Comparison of ENCODE assay signal across 10 cellular contexts in genomic region chr18:26551217-26551708, GRCh38. TPM values are rescaled to one million over a fixed set of nuclear protein-coding genes. Genes with fewer than 3 reads are reported as not detected.
DNase-seq lines count a peak whose midpoint lies in the region; ATAC-seq, FAIRE-seq and TF ChIP-seq lines count a peak whose summit lies in the region.
"Had no signal": no experiment of that assay in that cellular context is flagged by ENCODE, and none has a peak within 500 bp of the region (broad histone marks: within the 10 kb centered on the region; RNA-seq: fewer than 3 reads in every experiment).

No MANE protein-coding gene starts in this region.

- CTCF ChIA-PET in H1 (lab: Charles Lee; ENCODE audit: partially characterized antibody) = interaction anchor here (0.7 to 4.7 kb wide), 10 partner anchors 11 to 167 kb away, joined by 3 to 31 read pairs (median 3); no protein-coding TSS in a partner anchor

- H3K23me2 ChIP-seq in H1 (ENCODE audit: low read depth, low read length) = peaks cover 24% of the 10 kb centered on the region

- H3K27ac Mint-ChIP-seq in naive thymus-derived CD8-positive, alpha-beta T cell = no peak overlapping the region
- H3K27ac Mint-ChIP-seq: activated CD8-positive, alpha-beta memory T cell treated with anti-CD3 and anti-CD28 coated beads, Interleukin-2, amount 10 ng/mL, durations not matched to agents 7 days and 5 days had no signal

- H2AK5ac ChIP-seq in H1 (ENCODE audit: low read depth, low read length) = no peak overlapping the region

- H4K91ac ChIP-seq in H1 (replicated peaks; ENCODE audit: insufficient read length, low read length) = no peak overlapping the region

- no peak for TF ChIP-seq POLR2A in heart left ventricle (IDR thresholded peaks at IDR 0.05)
- no peak for TF ChIP-seq POLR2A in H1 (IDR thresholded peaks at IDR 0.05; ENCODE audit: control extremely low read depth in 1 of 2, low read depth in 2 of 2, low read length in 2 of 2)
- no peak for TF ChIP-seq POLR2A in uterus (IDR thresholded peaks at IDR 0.05)

- no peak for TF ChIP-seq EP300 in H1 (IDR thresholded peaks at IDR 0.05; ENCODE audit: borderline replicate concordance in 1 of 2, low read depth in 2 of 2, low read length in 2 of 2)

- no peak overlapping the region for H2BK120ac ChIP-seq in H1 (replicated peaks; ENCODE audit: low read depth, low read length)

- TF ChIP-seq RAD21 in H1 (IDR thresholded peaks at IDR 0.05 in 1 of 2, conservative IDR thresholded peaks at IDR 0.05 in 1 of 2; ENCODE audit: low read depth in 2 of 2, low read length in 2 of 2) = no peak

- H2BK20ac ChIP-seq in H1 (ENCODE audit: low read length) = no peak overlapping the region

- no peak overlapping the region for H2AFZ ChIP-seq in H1 (ENCODE audit: low read length)

- no peaks in the 10 kb centered on the region for H3K36me3 Mint-ChIP-seq in naive thymus-derived CD8-positive, alpha-beta T cell

- H4K20me1 ChIP-seq in H1 (replicated peaks in 1 of 2; ENCODE audit: control insufficient read depth in 1 of 2, insufficient read depth in 2 of 2, low read length in 2 of 2) = peaks cover 0 to 9% of the 10 kb centered on the region in 2 experiments

- peak overlapping the region; percentile 9 to 84 (median 50) for H3K4me3 Mint-ChIP-seq in naive thymus-derived CD8-positive, alpha-beta T cell
- H3K4me3 Mint-ChIP-seq: activated CD8-positive, alpha-beta memory T cell treated with anti-CD3 and anti-CD28 coated beads, Interleukin-2, amount 10 ng/mL, durations not matched to agents 7 days and 5 days had no signal

- H3K36me3 ChIP-seq in heart left ventricle (no peaks in the 10 kb centered on the region), H1 (ENCODE audit: control insufficient read depth in 2 of 4, insufficient read depth in 4 of 4, low read length in 3 of 4) (no peaks in the 10 kb centered on the region), uterus (no peaks in the 10 kb centered on the region)

- H3K4ac ChIP-seq in H1 (replicated peaks; ENCODE audit: insufficient read length, low read depth, low read length) = no peak overlapping the region

- DNase-seq in heart left ventricle (no peak), Right ventricle myocardium superior (no peak), H1 (ENCODE audit: low read depth in 1 of 2, low spot score in 2 of 2) (peak in 1 of 2 experiments; percentile 50), uterus (no peak), germinal center (ENCODE audit: low spot score) (no peak)
- no peak for DNase-seq in naive thymus-derived CD8-positive, alpha-beta T cell
- DNase-seq: activated CD8-positive, alpha-beta memory T cell treated with anti-CD3 and anti-CD28 coated beads, Interleukin-2, amount 10 ng/mL, durations not matched to agents 7 days and 5 days; T-helper 2 cell had no signal

- peak overlapping the region; percentile 86 to 98 for H3K4me2 ChIP-seq in H1 (ENCODE audit: insufficient read depth in 1 of 2, low read depth in 2 of 2, low read length in 2 of 2)

- H3K27ac ChIP-seq in heart left ventricle (peak overlapping the region in 3 of 12 donors; percentile 35 to 80 (median 67)), H1 (ENCODE audit: low read depth, low read length) (no peak overlapping the region), uterus (no peak overlapping the region)

- FAIRE-seq in H1 (lab: Jason Lieb, UNC) = no peak

- H2BK15ac ChIP-seq in H1 (ENCODE audit: low read length) = no peak overlapping the region

- intact Hi-C loops in heart left ventricle (cut with DNase I) (loop anchor here in 3 of 10 donors (5.0 to 10.0 kb wide), 2 partner anchors 106 to 146 kb away; no protein-coding TSS in a partner anchor), Right ventricle myocardium superior (cut with DNase I) (no loop called here), uterus (cut with DNase I; ENCODE audit: low total_unique reads) (no loop called here)

- no peaks in the 10 kb centered on the region for H3K79me1 ChIP-seq in H1 (ENCODE audit: low read depth, low read length)

- H3K4me1 ChIP-seq in heart left ventricle (peaks cover 0 to 41% (median 23%) of the 10 kb centered on the region in 12 donors), H1 (replicated peaks in 1 of 4; ENCODE audit: control insufficient read depth in 3 of 4, insufficient read depth in 4 of 4, low read length in 3 of 4) (peaks cover 0 to 16% (median 6%) of the 10 kb centered on the region in 4 experiments; a peak in 5 of 7 replicates), uterus (peaks cover 0 to 12% of the 10 kb centered on the region in 2 donors)

- H4K5ac ChIP-seq in H1 (ENCODE audit: insufficient read length, low read depth, low read length) = no peak overlapping the region

- H3K18ac ChIP-seq in H1 (ENCODE audit: extremely low read depth, low read length) = no peak overlapping the region

- TF ChIP-seq CTCF in heart left ventricle (IDR thresholded peaks at IDR 0.05) = no peak
- TF ChIP-seq CTCF in H1 (IDR thresholded peaks at IDR 0.05; ENCODE audit: control extremely low read depth in 1 of 3, insufficient read depth in 1 of 3, low read depth in 1 of 3, low read length in 3 of 3) = no peak
- TF ChIP-seq CTCF in uterus (IDR thresholded peaks at IDR 0.05) = no peak

- no peak overlapping the region for H2BK5ac ChIP-seq in H1 (ENCODE audit: low read depth, low read length)

- H3K9ac ChIP-seq in H1 (replicated peaks in 1 of 4; ENCODE audit: extremely low read depth in 1 of 4, low read depth in 3 of 4, low read length in 3 of 4) = no peak overlapping the region

- 30 to 45% (median 34%) methylated on average over 15 of the region's 15 CpGs for WGBS in heart left ventricle, 4 donors
- WGBS in H1 (ENCODE audit: extremely low coverage in 1 of 2, insufficient coverage in 1 of 2, insufficient read length in 1 of 2, insufficient replicate concordance in 2 of 2, low coverage in 1 of 2, low lambda C conversion rate in 2 of 2, missing lambda C conversion rate in 1 of 2), 2 experiments = 11% methylated on average over 15 of the region's 15 CpGs; no CpG with 5 or more reads in 1 of the 2 experiments

- H3K9me3 Mint-ChIP-seq in naive thymus-derived CD8-positive, alpha-beta T cell = peaks cover 0 to 3% (median 0%) of the 10 kb centered on the region in 9 donors

- H2BK12ac ChIP-seq in H1 (ENCODE audit: low read depth, low read length) = no peak overlapping the region

- H3K14ac ChIP-seq in H1 (ENCODE audit: insufficient read length) = no peak overlapping the region

- H3K27me3 ChIP-seq in heart left ventricle (peaks cover 0 to 43% (median 14%) of the 10 kb centered on the region in 9 donors), H1 (replicated peaks in 1 of 4; ENCODE audit: control insufficient read depth in 3 of 4, extremely low read depth in 1 of 4, insufficient read depth in 3 of 4, low read length in 3 of 4) (peaks cover 26 to 57% (median 45%) of the 10 kb centered on the region in 4 experiments), uterus (no peaks in the 10 kb centered on the region)

- no peak for ATAC-seq in heart left ventricle
- no peak for ATAC-seq in Right ventricle myocardium superior (ENCODE audit: poor library complexity)
- no peak for ATAC-seq in naive thymus-derived CD8-positive, alpha-beta T cell
- ATAC-seq in HG03097 (IDR thresholded peaks at IDR 0.05; ENCODE audit: low FRiP score, unreplicated experiment) = no peak
- ATAC-seq in GM21723 (IDR thresholded peaks at IDR 0.05; ENCODE audit: unreplicated experiment) = no peak
- ATAC-seq: activated CD8-positive, alpha-beta memory T cell treated with anti-CD3 and anti-CD28 coated beads, Interleukin-2, amount 10 ng/mL, durations not matched to agents 7 days and 5 days had no signal

- POLR2A ChIA-PET in H1 (lab: Charles Lee; ENCODE audit: partially characterized antibody) = no interaction called here
- POLR2A ChIA-PET in naive thymus-derived CD8-positive, alpha-beta T cell (lab: Charles Lee) = no interaction called here

- no peak overlapping the region for H3K23ac ChIP-seq in H1 (ENCODE audit: insufficient read length)

- H4K8ac ChIP-seq in H1 (ENCODE audit: extremely low read depth, insufficient read depth, low read length) = peak overlapping the region; percentile 65; the same call in 1 of the 2 replicates

- peaks cover 29 to 45% (median 43%) of the 10 kb centered on the region in 5 donors for H3K27me3 Mint-ChIP-seq in naive thymus-derived CD8-positive, alpha-beta T cell

- peaks cover 2 to 26% (median 25%) of the 10 kb centered on the region in 4 donors for H3K4me1 Mint-ChIP-seq in naive thymus-derived CD8-positive, alpha-beta T cell

- no peaks in the 10 kb centered on the region for H3K9me3 ChIP-seq in heart left ventricle
- H3K9me3 ChIP-seq in H1 (ENCODE audit: insufficient read depth in 2 of 2, low read depth in 1 of 2, low read length in 1 of 2) = no peaks in the 10 kb centered on the region
- no peaks in the 10 kb centered on the region for H3K9me3 ChIP-seq in uterus

- no peak overlapping the region for H3K56ac ChIP-seq in H1 (replicated peaks; ENCODE audit: insufficient read length, low read depth, low read length)

- 0 out of 4 replicates have a peak, but pooled peaks cover 0 to 4% of the 10 kb centered on the region in 2 experiments for H3K79me2 ChIP-seq in H1 (ENCODE audit: control insufficient read depth in 1 of 2, insufficient read depth in 2 of 2, low read length in 2 of 2)

- H3K4me3 ChIP-seq in heart left ventricle (peak overlapping the region in 9 of 12 donors; percentile 39 to 93 (median 78)), H1 (ENCODE audit: extremely low read depth in 1 of 4, insufficient read depth in 2 of 4, low read depth in 3 of 4, low read length in 4 of 4) (peak overlapping the region; percentile 14 to 80 (median 47); a peak in 7 of 8 replicates), uterus (peak overlapping the region; percentile 58 to 68)

TF ChIP-seq in H1, 55 proteins besides CTCF, POLR2A, EP300 and RAD21 (continues in another document):
- TF ChIP-seq SUZ12 (IDR thresholded peaks at IDR 0.05; ENCODE audit: low read length) (peak; percentile 20; the same call in 1 of the 2 replicates), TAF1 (IDR thresholded peaks at IDR 0.05; ENCODE audit: low read depth, low read length) (no peak), SRF (IDR thresholded peaks at IDR 0.05; ENCODE audit: low read depth, low read length) (no peak), SP2 (IDR thresholded peaks at IDR 0.05; ENCODE audit: low read length) (no peak)

RNA-seq across cellular contexts. Expression of gene KCTD1, which starts 2.9 kb away (rescaled TPM):
- total RNA-seq in heart left ventricle = 10 to 100 TPM in 4 of 9 donors, 1 to 10 TPM in 5; 8.4 to 21.8 (median 10.0) TPM
- polyA plus RNA-seq in heart left ventricle = 1 to 10 TPM; 4.8 to 7.8 TPM
- total RNA-seq in Right ventricle myocardium superior = 16.1 TPM
- total RNA-seq in H1 (2021; fragmentation: NEBNext Ultra II Directional; extraction: Animal tissue kit (Norgen Biotek cat#: 25700)) = 14.0 and 17.6 TPM in 2 replicates
- 7.7 and 9.8 TPM in 2 replicates for polyA plus RNA-seq in H1 (2011; rRNA removed)
- 8.6 TPM for polyA plus RNA-seq in H1 (2011; cell fraction: cytosol; rRNA removed)
- polyA plus RNA-seq in H1 (2011; cell fraction: nucleus; rRNA removed) = 15.1 TPM
- 16.4 to 18.4 TPM (median 16.8 TPM) in 4 replicates for polyA plus RNA-seq in H1 (2012, experiment 1 of 2)
- 10.2 TPM for polyA plus RNA-seq in H1 (2012, experiment 2 of 2)
- polyA plus RNA-seq in H1 (2013, experiment 1 of 2) = 12.9 TPM
- 11.6 TPM for polyA plus RNA-seq in H1 (2013, experiment 2 of 2)
- polyA minus RNA-seq in H1 (2011; rRNA and poly(A)+ RNA removed) = 14.5 and 19.8 TPM in 2 replicates
- 14.8 TPM for polyA minus RNA-seq in H1 (2011; cell fraction: cytosol; rRNA and poly(A)+ RNA removed)
- 27.8 TPM for polyA minus RNA-seq in H1 (2011; cell fraction: nucleus; rRNA and poly(A)+ RNA removed)
- total RNA-seq in naive thymus-derived CD8-positive, alpha-beta T cell = 1 to 10 TPM; 3.5 to 3.6 TPM
- polyA plus RNA-seq in naive thymus-derived CD8-positive, alpha-beta T cell = under 1 TPM; 0.08 to 0.81 (median 0.50) TPM
- 10 to 100 TPM in 2 of 4 donors, 1 to 10 TPM in 2; 1.2 to 41.3 (median 11.7) TPM for total RNA-seq in uterus
